Comparison of ENCODE assay signal across 8 cellular contexts in genomic region chr1:27940297-27940696, GRCh38. TPM values are rescaled to one million over a fixed set of nuclear protein-coding genes. Genes with fewer than 3 reads are reported as not detected.
A peak's percentile ranks its signal among the peaks of the same experiment; 100 is the strongest.
DNase-seq lines count a peak whose midpoint lies in the region; ATAC-seq and TF ChIP-seq lines count a peak whose summit lies in the region.

No MANE protein-coding gene starts in this region.

- H3K36me3 Mint-ChIP-seq in naive thymus-derived CD8-positive, alpha-beta T cell: no peaks in the 10 kb centered on the region

- POLR2A ChIA-PET in naive thymus-derived CD8-positive, alpha-beta T cell (lab: Charles Lee): interaction anchor here (0.6 to 3.0 kb wide), 4 partner anchors 19 to 82 kb away, joined by 4 to 10 read pairs (median 5); partner anchors contain the start of gene XKR8

- H3K4me3 Mint-ChIP-seq in naive thymus-derived CD8-positive, alpha-beta T cell: no peak overlapping the region

- peaks cover 0 to 7% (median 6%) of the 10 kb centered on the region in 5 donors for H3K27me3 Mint-ChIP-seq in naive thymus-derived CD8-positive, alpha-beta T cell

- TF ChIP-seq CTCF in BE2C (IDR thresholded peaks at IDR 0.05; ENCODE audit: low read depth, low read length): peak; percentile 20; the same call in 1 of the 2 replicates
- TF ChIP-seq CTCF in colonic mucosa (IDR thresholded peaks at IDR 0.05): peak; percentile 14

- intact Hi-C loops in colonic mucosa (cut with DNase I): no loop called here

- H3K9ac ChIP-seq in colonic mucosa (ENCODE audit: low read depth in 2 of 2, low read length in 2 of 2): no peak overlapping the region

- H3K27me3 ChIP-seq in BE2C (no peaks in the 10 kb centered on the region), colonic mucosa (no peaks in the 10 kb centered on the region)

- ATAC-seq in naive thymus-derived CD8-positive, alpha-beta T cell: peak; percentile 90 to 96
- ATAC-seq in GM18909 (IDR thresholded peaks at IDR 0.05; ENCODE audit: poor library complexity, unreplicated experiment): no peak
- no peak for ATAC-seq in GM19452 (IDR thresholded peaks at IDR 0.05; ENCODE audit: unreplicated experiment)

- peak; percentile 48; the same call in 1 of the 2 replicates for TF ChIP-seq RAD21 in Ishikawa (IDR thresholded peaks at IDR 0.05; ENCODE audit: low read depth)

- H3K9me3 Mint-ChIP-seq in naive thymus-derived CD8-positive, alpha-beta T cell: no peaks in the 10 kb centered on the region

- no peaks in the 10 kb centered on the region for H3K36me3 ChIP-seq in BE2C
- H3K36me3 ChIP-seq in colonic mucosa: no peaks in the 10 kb centered on the region

- DNase-seq in BE2C (peak; percentile 21), colonic mucosa (peak; percentile 61), islet precursor cell (no peak)
- peak; percentile 58 for DNase-seq in activated CD4-positive, alpha-beta T cell treated with anti-CD3 and anti-CD28 coated beads for 24 hours (ENCODE audit: low read depth in 2 of 2)
- peak; percentile 45 to 89 (median 68) for DNase-seq in naive thymus-derived CD8-positive, alpha-beta T cell

- no peaks in the 10 kb centered on the region for H3K9me3 ChIP-seq in BE2C
- H3K9me3 ChIP-seq in colonic mucosa: no peaks in the 10 kb centered on the region

- H3K4me1 Mint-ChIP-seq in naive thymus-derived CD8-positive, alpha-beta T cell: peaks cover 9 to 52% (median 26%) of the 10 kb centered on the region in 4 donors

- H3K4me1 ChIP-seq in BE2C (no peaks in the 10 kb centered on the region), colonic mucosa (no peaks in the 10 kb centered on the region)

- TF ChIP-seq EP300 in Ishikawa (IDR thresholded peaks at IDR 0.05; ENCODE audit: borderline replicate concordance): no peak

- H3K27ac ChIP-seq in colonic mucosa: no peak overlapping the region

- H3K4me3 ChIP-seq in BE2C (ENCODE audit: low read depth, low read length) (no peak overlapping the region), colonic mucosa (no peak overlapping the region)

- peak overlapping the region; percentile 41 to 94 (median 83) for H3K27ac Mint-ChIP-seq in naive thymus-derived CD8-positive, alpha-beta T cell

TF ChIP-seq in Ishikawa, 13 proteins besides CTCF, POLR2A, EP300 and RAD21:
- TF ChIP-seq TCF12 (IDR thresholded peaks at IDR 0.05; ENCODE audit: low read depth) (no peak), TEAD4 (IDR thresholded peaks at IDR 0.05) (no peak), CREB1 (IDR thresholded peaks at IDR 0.05; ENCODE audit: low read depth) (no peak), NFIC (IDR thresholded peaks at IDR 0.05) (no peak), MAX (IDR thresholded peaks at IDR 0.05) (no peak), ZBTB7A (IDR thresholded peaks at IDR 0.05; ENCODE audit: low read depth) (no peak), REST (IDR thresholded peaks at IDR 0.05; ENCODE audit: low read depth) (no peak), YY1 (IDR thresholded peaks at IDR 0.05; ENCODE audit: low read depth) (no peak), EGR1 (IDR thresholded peaks at IDR 0.05) (no peak)

RNA-seq across cellular contexts. Expression of gene SMPDL3B, which starts 5.5 kb away (rescaled TPM):
- not detected for polyA plus RNA-seq in BE2C (2012; ENCODE audit: insufficient read depth, insufficient read length, low read depth)
- total RNA-seq in colonic mucosa: 10 to 100 TPM; 27.4 to 38.6 TPM
- not detected for total RNA-seq in naive thymus-derived CD8-positive, alpha-beta T cell
- polyA plus RNA-seq in naive thymus-derived CD8-positive, alpha-beta T cell: under 1 TPM in 1 of 3 donors, not detected in 2; 0.16 TPM

RNA-seq across cellular contexts. Expression of gene XKR8, which starts 19.5 kb away (rescaled TPM):
- not detected for polyA plus RNA-seq in BE2C (2012; ENCODE audit: insufficient read depth, insufficient read length, low read depth)
- total RNA-seq in colonic mucosa: 1 to 10 TPM; 7.1 to 9.8 TPM
- total RNA-seq in naive thymus-derived CD8-positive, alpha-beta T cell: 1 to 10 TPM; 8.3 to 8.8 TPM
- 10 to 100 TPM in 2 of 3 donors, 1 to 10 TPM in 1; 7.2 to 14.4 (median 13.2) TPM for polyA plus RNA-seq in naive thymus-derived CD8-positive, alpha-beta T cell

RNA-seq across cellular contexts. Expression of gene RPA2, which starts 25.9 kb away (rescaled TPM):
- polyA plus RNA-seq in BE2C (2012; ENCODE audit: insufficient read depth, insufficient read length, low read depth): 56.4 TPM
- 10 to 100 TPM; 14.3 to 30.7 TPM for total RNA-seq in colonic mucosa
- total RNA-seq in naive thymus-derived CD8-positive, alpha-beta T cell: 10 to 100 TPM; 66.6 to 78.6 TPM
- 100 to 1,000 TPM; 213 to 229 (median 215) TPM for polyA plus RNA-seq in naive thymus-derived CD8-positive, alpha-beta T cell

Comparison
In these comparisons a context has a peak if more than half of its experiments do, and no peak if none do; other contexts are left out.
1. ATAC-seq: peak in naive thymus-derived CD8-positive, alpha-beta T cell (2 of 2); none in GM18909 (single experiment) and GM19452 (single experiment).
2. RNA of gene SMPDL3B, which starts 5.5 kb away (total RNA-seq): 27.4 to 38.6 TPM in colonic mucosa; not detected in naive thymus-derived CD8-positive, alpha-beta T cell; every median in the first group is over 10 times any median in the second.